ENCODE assay signal across 18 cellular contexts in the genomic region with DNA sequence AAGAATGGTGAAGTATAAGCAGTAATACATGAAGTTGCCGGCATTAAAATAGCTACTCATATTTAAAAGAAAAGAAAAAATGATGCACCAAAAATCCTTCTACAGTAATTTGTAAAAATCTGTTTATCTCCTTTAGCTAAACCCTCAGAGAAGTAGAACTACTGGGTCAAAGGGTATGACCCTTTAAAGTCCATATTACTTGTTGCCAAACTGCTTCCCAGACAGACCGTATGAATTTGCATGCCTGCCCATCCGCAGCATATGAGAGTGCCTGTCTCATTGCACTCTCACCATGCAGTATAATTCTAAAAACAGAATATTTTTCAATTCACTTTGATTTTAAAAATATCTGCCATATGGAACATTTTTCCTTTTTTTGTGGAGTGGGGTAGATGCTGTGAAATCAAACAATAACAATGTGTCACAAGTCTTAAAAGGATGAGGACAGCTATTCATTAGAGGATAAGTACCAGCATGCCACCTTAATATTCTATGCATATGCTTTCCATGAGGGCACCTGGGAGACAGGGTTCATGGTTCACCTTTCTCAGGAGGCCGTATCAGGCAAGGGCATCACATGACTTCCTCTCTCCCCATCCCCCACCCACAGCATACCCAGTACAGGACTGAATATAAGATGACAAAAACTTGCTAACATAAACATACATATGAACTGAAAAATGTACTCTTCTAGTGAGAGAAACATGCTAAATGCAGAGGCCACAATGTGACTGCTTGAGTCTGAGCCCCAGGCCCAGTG. TPM values are rescaled to one million over a fixed set of nuclear protein-coding genes. Genes with fewer than 3 reads are reported as not detected.
DNase-seq lines count a peak whose midpoint lies in the region; ATAC-seq and TF ChIP-seq lines count a peak whose summit lies in the region.
"Had no signal": no experiment of that assay in that cellular context is flagged by ENCODE, and none has a peak within 500 bp of the region (broad histone marks: within the 10 kb centered on the region; RNA-seq: fewer than 3 reads in every experiment).

No MANE protein-coding gene starts in this region.

- ATAC-seq in WTC11, result no peak
- ATAC-seq in left lobe of liver, result peak; percentile 94
- no peak for ATAC-seq in lower lobe of right lung
- no peak for ATAC-seq in HG02870 (IDR thresholded peaks at IDR 0.05; ENCODE audit: unreplicated experiment)
- ATAC-seq: body of pancreas had no signal

- H3K27me3 ChIP-seq in lower lobe of right lung (ENCODE audit: low read depth) (no peaks in the 10 kb centered on the region), MG63 (no peaks in the 10 kb centered on the region)
- H3K27me3 ChIP-seq: body of pancreas, neutrophil, sigmoid colon had no signal

- no peak for TF ChIP-seq CTCF in WTC11 (IDR thresholded peaks at IDR 0.05)
- TF ChIP-seq CTCF in lower lobe of right lung (IDR thresholded peaks at IDR 0.05), result no peak

- H3K27me3 Mint-ChIP-seq in WTC11 (ENCODE audit: low read depth), result no peaks in the 10 kb centered on the region
- H3K27me3 Mint-ChIP-seq: type B pancreatic cell had no signal

- H3K9me3 ChIP-seq in lower lobe of right lung (no peaks in the 10 kb centered on the region), MG63 (no peaks in the 10 kb centered on the region)
- H3K9me3 ChIP-seq: body of pancreas, neutrophil, sigmoid colon had no signal

- intact Hi-C loops in lower lobe of right lung (cut with DNase I), result no loop called here

- H3K4me3 Mint-ChIP-seq in WTC11, result no peak overlapping the region
- H3K4me3 Mint-ChIP-seq: type B pancreatic cell had no signal

- H3K4me1 Mint-ChIP-seq in WTC11, result peaks cover 5% of the 10 kb centered on the region

- no peak overlapping the region for H3K27ac ChIP-seq in lower lobe of right lung
- H3K27ac ChIP-seq: body of pancreas, neutrophil, sigmoid colon had no signal

- POLR2A ChIA-PET in WTC11 (lab: Charles Lee), result no interaction called here

- H3K4me3 ChIP-seq in lower lobe of right lung, result no peak overlapping the region
- H3K4me3 ChIP-seq in MG63, result no peak overlapping the region
- H3K4me3 ChIP-seq: body of pancreas, sigmoid colon had no signal

- H3K4me1 ChIP-seq in lower lobe of right lung, result no peaks in the 10 kb centered on the region
- H3K4me1 ChIP-seq: body of pancreas, sigmoid colon had no signal

- no peaks in the 10 kb centered on the region for H3K9me3 Mint-ChIP-seq in WTC11
- H3K9me3 Mint-ChIP-seq: type B pancreatic cell had no signal

- CTCF ChIA-PET in WTC11 (lab: Charles Lee), result no interaction called here

- H3K36me3 ChIP-seq in lower lobe of right lung, result no peaks in the 10 kb centered on the region
- H3K36me3 ChIP-seq in MG63, result peaks cover 4% of the 10 kb centered on the region; the same call in 1 of the 2 replicates
- H3K36me3 ChIP-seq: neutrophil had no signal

- peak overlapping the region; percentile 65; the same call in 1 of the 2 replicates for H3K27ac Mint-ChIP-seq in WTC11
- H3K27ac Mint-ChIP-seq: type B pancreatic cell had no signal

- H3K36me3 Mint-ChIP-seq in WTC11, result peaks cover 26% of the 10 kb centered on the region

- DNase-seq in stimulated activated CD4-positive, alpha-beta T cell treated with anti-CD3 and anti-CD28 coated beads, Interleukin-15, amount 100 ng/mL, for 24 hours, result peak; percentile 8
- no peak for DNase-seq in stimulated activated CD4-positive, alpha-beta T cell treated with anti-CD3 and anti-CD28 coated beads, Interleukin-4, amount 100 ng/mL, for 1 hour
- DNase-seq in WTC11 (ENCODE audit: low spot score) (no peak), left lobe of liver (ENCODE audit: low spot score) (peak; percentile 57), AG08395 (ENCODE audit: low spot score) (no peak), lower lobe of right lung (no peak), MG63 (no peak)
- DNase-seq: activated gamma-delta T cell; MV-4-11; NCI-H2081; Right ventricle myocardium superior; sigmoid colon; stimulated activated CD4-positive, alpha-beta T cell treated with anti-CD3 and anti-CD28 coated beads, Interleukin-4, amount 100 ng/mL, for 24 hours had no signal

TF ChIP-seq in WTC11, 78 proteins besides CTCF, POLR2A, EP300 and RAD21:
- no peak for TF ChIP-seq SMAD3 (CRISPR knock-in tag; IDR thresholded peaks at IDR 0.05; ENCODE audit: borderline replicate concordance)
- TF ChIP-seq SMAD4 (CRISPR knock-in tag; IDR thresholded peaks at IDR 0.05), result no peak
- TF ChIP-seq, protein P1, sequence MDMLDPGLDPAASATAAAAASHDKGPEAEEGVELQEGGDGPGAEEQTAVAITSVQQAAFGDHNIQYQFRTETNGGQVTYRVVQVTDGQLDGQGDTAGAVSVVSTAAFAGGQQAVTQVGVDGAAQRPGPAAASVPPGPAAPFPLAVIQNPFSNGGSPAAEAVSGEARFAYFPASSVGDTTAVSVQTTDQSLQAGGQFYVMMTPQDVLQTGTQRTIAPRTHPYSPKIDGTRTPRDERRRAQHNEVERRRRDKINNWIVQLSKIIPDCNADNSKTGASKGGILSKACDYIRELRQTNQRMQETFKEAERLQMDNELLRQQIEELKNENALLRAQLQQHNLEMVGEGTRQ (CRISPR knock-in tag; IDR thresholded peaks at IDR 0.05), result 0 out of 2 replicates have a peak, but pooled peaks have one; percentile 33
- no peak for TF ChIP-seq NFATC4 (CRISPR knock-in tag; IDR thresholded peaks at IDR 0.05)
- TF ChIP-seq HMGA2 (CRISPR knock-in tag; IDR thresholded peaks at IDR 0.05), result no peak
- TF ChIP-seq, protein P2, sequence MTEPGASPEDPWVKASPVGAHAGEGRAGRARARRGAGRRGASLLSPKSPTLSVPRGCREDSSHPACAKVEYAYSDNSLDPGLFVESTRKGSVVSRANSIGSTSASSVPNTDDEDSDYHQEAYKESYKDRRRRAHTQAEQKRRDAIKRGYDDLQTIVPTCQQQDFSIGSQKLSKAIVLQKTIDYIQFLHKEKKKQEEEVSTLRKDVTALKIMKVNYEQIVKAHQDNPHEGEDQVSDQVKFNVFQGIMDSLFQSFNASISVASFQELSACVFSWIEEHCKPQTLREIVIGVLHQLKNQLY (CRISPR knock-in tag; IDR thresholded peaks at IDR 0.05), result no peak
- TF ChIP-seq ZNF121 (CRISPR knock-in tag; IDR thresholded peaks at IDR 0.05), result no peak
- TF ChIP-seq, protein P3, sequence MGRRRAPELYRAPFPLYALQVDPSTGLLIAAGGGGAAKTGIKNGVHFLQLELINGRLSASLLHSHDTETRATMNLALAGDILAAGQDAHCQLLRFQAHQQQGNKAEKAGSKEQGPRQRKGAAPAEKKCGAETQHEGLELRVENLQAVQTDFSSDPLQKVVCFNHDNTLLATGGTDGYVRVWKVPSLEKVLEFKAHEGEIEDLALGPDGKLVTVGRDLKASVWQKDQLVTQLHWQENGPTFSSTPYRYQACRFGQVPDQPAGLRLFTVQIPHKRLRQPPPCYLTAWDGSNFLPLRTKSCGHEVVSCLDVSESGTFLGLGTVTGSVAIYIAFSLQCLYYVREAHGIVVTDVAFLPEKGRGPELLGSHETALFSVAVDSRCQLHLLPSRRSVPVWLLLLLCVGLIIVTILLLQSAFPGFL (CRISPR knock-in tag; IDR thresholded peaks at IDR 0.05; ENCODE audit: borderline replicate concordance), result no peak

RNA-seq across cellular contexts. Expression of a gene that starts 17.8 kb away (rescaled TPM):
- 23.0 to 25.0 TPM (median 24.3 TPM) in 3 replicates for total RNA-seq in WTC11 (2021)
- 30.3 TPM for total RNA-seq in left lobe of liver
- 36.1 TPM for total RNA-seq in lower lobe of right lung
- total RNA-seq in MG63 (2014; rRNA removed; shearing (Covaris generic); ENCODE audit: low replicate concordance), result 15.5 and 16.0 TPM in 2 replicates

RNA-seq across cellular contexts. Expression of a gene that starts 46.2 kb away (rescaled TPM):
- 0.22 to 0.57 TPM (median 0.25 TPM) in 3 replicates for total RNA-seq in WTC11 (2021)
- total RNA-seq in left lobe of liver, result 2.4 TPM
- total RNA-seq in lower lobe of right lung, result 74.9 TPM
- not detected in 2 replicates for total RNA-seq in MG63 (2014; rRNA removed; shearing (Covaris generic); ENCODE audit: low replicate concordance)
- total RNA-seq: HT1080 had no signal

Comparison
In these comparisons a context has a peak if more than half of its experiments do, and no peak if none do; other contexts are left out.
1. DNase-seq: peak in stimulated activated CD4-positive, alpha-beta T cell treated with anti-CD3 and anti-CD28 coated beads, Interleukin-15, amount 100 ng/mL, for 24 hours (single experiment) and left lobe of liver (single experiment); none in stimulated activated CD4-positive, alpha-beta T cell treated with anti-CD3 and anti-CD28 coated beads, Interleukin-4, amount 100 ng/mL, for 1 hour (single experiment), WTC11 (single experiment), AG08395 (single experiment), lower lobe of right lung (single experiment) and MG63 (single experiment).
2. RNA of a gene that starts 46.2 kb away (total RNA-seq): 74.9 TPM in lower lobe of right lung (single experiment); 2.4 TPM in left lobe of liver (single experiment), 0.22 to 0.57 TPM in WTC11 and not detected in MG63; every median in the first group is over 10 times any median in the second.